Comparison of ENCODE assay signal across 28 cellular contexts in genomic region chr2:6683481-6683880, GRCh38.
"Had no signal": no experiment of that assay in that cellular context is flagged by ENCODE, and none has a peak within 500 bp of the region (broad histone marks: within the 10 kb centered on the region; RNA-seq: fewer than 3 reads in every experiment).

No MANE protein-coding gene starts in this region.

- H3K27me3 Mint-ChIP-seq: activated CD8-positive, alpha-beta memory T cell treated with anti-CD3 and anti-CD28 coated beads, Interleukin-2, amount 10 ng/mL, durations not matched to agents 7 days and 5 days; dendritic cell treated with granulocyte-macrophage colony-stimulating factor and Interleukin-4, amounts not matched to agents 40 ng/mL and 50 ng/mL, for 4 days had no signal

- H3K4me3 ChIP-seq: coronary artery, dorsolateral prefrontal cortex, esophagus muscularis mucosa, gastroesophageal sphincter had no signal

- H3K4me1 ChIP-seq: esophagus muscularis mucosa, foreskin keratinocyte, gastroesophageal sphincter had no signal

- DNase-seq: activated CD4-positive, alpha-beta memory T cell treated with anti-CD3 and anti-CD28 coated beads for 36 hours; activated CD4-positive, alpha-beta T cell treated with anti-CD3 and anti-CD28 coated beads for 36 hours; activated CD4-positive, alpha-beta T cell treated with anti-CD3 and anti-CD28 coated beads, Interleukin-2, amount 10 ng/mL, durations not matched to agents 24 days and 14 days; activated CD4-positive, CD25-positive, alpha-beta regulatory T cell; activated CD4-positive, CD25-positive, alpha-beta regulatory T cell treated with anti-CD3 and anti-CD28 coated beads, Interleukin-2, amount 50 U/mL, for 72 hours; activated CD8-positive, alpha-beta memory T cell treated with anti-CD3 and anti-CD28 coated beads, Interleukin-2, amount 10 ng/mL, durations not matched to agents 7 days and 5 days; activated CD8-positive, alpha-beta memory T cell treated with anti-CD3 and anti-CD28 coated beads, Interleukin-2, amount 50 U/mL, for 4 hours; activated CD8-positive, alpha-beta T cell treated with anti-CD3 and anti-CD28 coated beads, Interleukin-2, amount 10 ng/mL, durations not matched to agents 7 days and 5 days; activated effector memory CD4-positive, alpha-beta T cell treated with anti-CD3 and anti-CD28 coated beads, Interleukin-2, amount 50 U/mL, for 16 hours; activated naive CD4-positive, alpha-beta T cell treated with anti-CD3 and anti-CD28 coated beads for 36 hours; activated naive CD8-positive, alpha-beta T cell treated with anti-CD3 and anti-CD28 coated beads, Interleukin-2, amount 10 ng/mL, durations not matched to agents 7 days and 5 days; activated T-cell treated with anti-CD3 and anti-CD28 coated beads, Interleukin-2, amount 50 U/mL, for 1 hour; activated T-cell treated with anti-CD3 and anti-CD28 coated beads, Interleukin-2, amount 50 U/mL, for 48 hours; brain microvascular endothelial cell; dorsolateral prefrontal cortex; effector memory CD4-positive, alpha-beta T cell; endodermal cell; erythroblast; foreskin keratinocyte; T-helper 2 cell had no signal

- H3K9me3 Mint-ChIP-seq: activated CD4-positive, alpha-beta memory T cell treated with anti-CD3 and anti-CD28 coated beads for 36 hours; activated CD4-positive, alpha-beta T cell treated with anti-CD3 and anti-CD28 coated beads, Interleukin-2, amount 10 ng/mL, durations not matched to agents 24 days and 14 days; activated naive CD4-positive, alpha-beta T cell treated with anti-CD3 and anti-CD28 coated beads for 36 hours; activated naive CD4-positive, alpha-beta T cell treated with anti-CD3 and anti-CD28 coated beads, Interleukin-2, amount 50 U/mL, for 24 hours; activated naive CD8-positive, alpha-beta T cell treated with anti-CD3 and anti-CD28 coated beads, Interleukin-2, amount 10 ng/mL, durations not matched to agents 7 days and 5 days; activated T-helper 1 cell treated with anti-CD3 and anti-CD28 coated beads, Interleukin-12 subunit alpha, Interleukin-12 subunit beta, Interleukin-2, Interleukin-4 antibody, amounts not matched to agents 30 ng/mL and 10 ng/mL and 1 ng/mL, durations not matched to agents 14 hours and 24 hours and 36 hours; activated T-helper 2 cell treated with anti-CD3 and anti-CD28 coated beads, Interferon-gamma antibody, Interleukin-2, Interleukin-4, amounts not matched to agents 10 μg/mL and 5 μg/mL and 100 μg/mL, durations not matched to agents 14 hours and 24 hours and 36 hours; central memory CD8-positive, alpha-beta T cell had no signal

- H3K36me3 ChIP-seq: brain microvascular endothelial cell, esophagus muscularis mucosa, gastroesophageal sphincter had no signal

- H3K27ac Mint-ChIP-seq: activated CD4-positive, alpha-beta memory T cell treated with anti-CD3 and anti-CD28 coated beads for 36 hours; activated CD4-positive, alpha-beta T cell treated with anti-CD3 and anti-CD28 coated beads for 36 hours; activated CD4-positive, alpha-beta T cell treated with anti-CD3 and anti-CD28 coated beads, Interleukin-2, amount 10 ng/mL, durations not matched to agents 24 days and 14 days; activated CD8-positive, alpha-beta memory T cell treated with anti-CD3 and anti-CD28 coated beads, Interleukin-2, amount 10 ng/mL, durations not matched to agents 7 days and 5 days; activated CD8-positive, alpha-beta T cell treated with anti-CD3 and anti-CD28 coated beads, Interleukin-2, amount 10 ng/mL, durations not matched to agents 7 days and 5 days; activated naive CD4-positive, alpha-beta T cell treated with anti-CD3 and anti-CD28 coated beads for 36 hours; activated naive CD4-positive, alpha-beta T cell treated with anti-CD3 and anti-CD28 coated beads, Interleukin-2, amount 50 U/mL, for 24 hours; activated naive CD8-positive, alpha-beta T cell treated with anti-CD3 and anti-CD28 coated beads, Interleukin-2, amount 10 ng/mL, durations not matched to agents 7 days and 5 days; activated T-helper 1 cell treated with anti-CD3 and anti-CD28 coated beads, Interleukin-12 subunit alpha, Interleukin-12 subunit beta, Interleukin-2, Interleukin-4 antibody, amounts not matched to agents 30 ng/mL and 10 ng/mL and 1 ng/mL, durations not matched to agents 14 hours and 24 hours and 36 hours; activated T-helper 2 cell treated with anti-CD3 and anti-CD28 coated beads, Interferon-gamma antibody, Interleukin-2, Interleukin-4, amounts not matched to agents 10 μg/mL and 5 μg/mL and 100 μg/mL, durations not matched to agents 14 hours and 24 hours and 36 hours; dendritic cell treated with granulocyte-macrophage colony-stimulating factor and Interleukin-4, amounts not matched to agents 40 ng/mL and 50 ng/mL, for 4 days; endodermal cell had no signal

- H3K4me1 Mint-ChIP-seq: activated CD4-positive, alpha-beta T cell treated with anti-CD3 and anti-CD28 coated beads for 36 hours; activated CD4-positive, alpha-beta T cell treated with anti-CD3 and anti-CD28 coated beads, Interleukin-2, amount 10 ng/mL, durations not matched to agents 24 days and 14 days; activated CD8-positive, alpha-beta memory T cell treated with anti-CD3 and anti-CD28 coated beads, Interleukin-2, amount 10 ng/mL, durations not matched to agents 7 days and 5 days; activated naive CD4-positive, alpha-beta T cell treated with anti-CD3 and anti-CD28 coated beads, Interleukin-2, amount 50 U/mL, for 24 hours; activated naive CD8-positive, alpha-beta T cell treated with anti-CD3 and anti-CD28 coated beads, Interleukin-2, amount 10 ng/mL, durations not matched to agents 7 days and 5 days; central memory CD8-positive, alpha-beta T cell had no signal

- ATAC-seq: activated CD4-positive, alpha-beta T cell treated with anti-CD3 and anti-CD28 coated beads for 36 hours; activated CD8-positive, alpha-beta memory T cell treated with anti-CD3 and anti-CD28 coated beads, Interleukin-2, amount 10 ng/mL, durations not matched to agents 7 days and 5 days; activated CD8-positive, alpha-beta T cell treated with anti-CD3 and anti-CD28 coated beads, Interleukin-2, amount 10 ng/mL, durations not matched to agents 7 days and 5 days; foreskin keratinocyte; gastroesophageal sphincter had no signal

- H3K4me3 Mint-ChIP-seq: activated CD4-positive, alpha-beta memory T cell treated with anti-CD3 and anti-CD28 coated beads for 36 hours; activated CD4-positive, alpha-beta T cell treated with anti-CD3 and anti-CD28 coated beads for 36 hours; activated CD4-positive, alpha-beta T cell treated with anti-CD3 and anti-CD28 coated beads, Interleukin-2, amount 10 ng/mL, durations not matched to agents 24 days and 14 days; activated CD8-positive, alpha-beta memory T cell treated with anti-CD3 and anti-CD28 coated beads, Interleukin-2, amount 10 ng/mL, durations not matched to agents 7 days and 5 days; activated CD8-positive, alpha-beta T cell treated with anti-CD3 and anti-CD28 coated beads, Interleukin-2, amount 10 ng/mL, durations not matched to agents 7 days and 5 days; activated naive CD4-positive, alpha-beta T cell treated with anti-CD3 and anti-CD28 coated beads for 36 hours; activated naive CD4-positive, alpha-beta T cell treated with anti-CD3 and anti-CD28 coated beads, Interleukin-2, amount 50 U/mL, for 24 hours; activated naive CD8-positive, alpha-beta T cell treated with anti-CD3 and anti-CD28 coated beads, Interleukin-2, amount 10 ng/mL, durations not matched to agents 7 days and 5 days; activated T-helper 1 cell treated with anti-CD3 and anti-CD28 coated beads, Interleukin-12 subunit alpha, Interleukin-12 subunit beta, Interleukin-2, Interleukin-4 antibody, amounts not matched to agents 30 ng/mL and 10 ng/mL and 1 ng/mL, durations not matched to agents 14 hours and 24 hours and 36 hours; central memory CD8-positive, alpha-beta T cell; dendritic cell treated with granulocyte-macrophage colony-stimulating factor and Interleukin-4, amounts not matched to agents 40 ng/mL and 50 ng/mL, for 4 days; endodermal cell had no signal

- H3K27me3 ChIP-seq: brain microvascular endothelial cell, esophagus muscularis mucosa, foreskin keratinocyte, gastroesophageal sphincter had no signal

- H3K36me3 Mint-ChIP-seq: activated CD4-positive, alpha-beta memory T cell treated with anti-CD3 and anti-CD28 coated beads for 36 hours; activated CD8-positive, alpha-beta memory T cell treated with anti-CD3 and anti-CD28 coated beads, Interleukin-2, amount 10 ng/mL, durations not matched to agents 7 days and 5 days; activated naive CD4-positive, alpha-beta T cell treated with anti-CD3 and anti-CD28 coated beads, Interleukin-2, amount 50 U/mL, for 24 hours; activated naive CD8-positive, alpha-beta T cell treated with anti-CD3 and anti-CD28 coated beads, Interleukin-2, amount 10 ng/mL, durations not matched to agents 7 days and 5 days had no signal

- H3K27ac ChIP-seq: brain microvascular endothelial cell, coronary artery, dorsolateral prefrontal cortex, esophagus muscularis mucosa, foreskin keratinocyte, gastroesophageal sphincter had no signal
